3 cellular contexts compared by ENCODE assay signal in the genomic region with DNA sequence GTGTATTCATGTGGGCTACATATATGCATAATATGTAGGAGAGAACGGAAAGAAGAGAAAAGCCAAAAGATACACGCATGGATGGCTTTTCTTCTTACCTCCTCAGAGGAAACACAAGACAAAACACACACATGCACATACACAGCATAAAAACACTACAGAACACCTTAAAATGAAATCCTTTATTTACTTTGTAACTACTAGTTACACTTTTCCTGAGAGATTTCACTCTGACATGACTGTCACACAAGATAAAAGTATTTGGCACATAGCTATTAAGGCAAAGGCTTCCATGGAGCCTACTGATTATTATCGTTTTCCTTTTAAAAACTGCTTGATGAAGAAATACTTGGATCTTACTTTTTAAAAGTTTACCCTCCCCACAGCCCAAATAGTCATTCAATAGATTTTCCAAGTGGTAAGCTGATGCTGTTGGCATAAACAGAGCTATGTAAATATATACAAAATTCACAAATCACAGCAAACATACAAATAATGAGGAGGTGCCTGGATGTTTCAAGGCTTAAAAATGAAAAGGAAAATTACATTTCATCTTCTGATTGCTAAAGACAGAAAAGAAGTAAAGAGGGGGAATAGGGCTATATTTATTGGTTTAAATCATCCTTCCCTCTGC.
TF ChIP-seq lines count a peak whose summit lies in the region.

No MANE protein-coding gene starts in this region.

TF ChIP-seq in liver, 16 proteins besides CTCF, POLR2A, EP300 and RAD21:
- TF ChIP-seq RXRA (IDR thresholded peaks at IDR 0.05) (no peak), GABPA (IDR thresholded peaks at IDR 0.05 in 1 of 2, conservative IDR thresholded peaks at IDR 0.05 in 1 of 2) (no peak), HNF4G (IDR thresholded peaks at IDR 0.05) (no peak)

TF ChIP-seq in HepG2, 621 proteins besides CTCF, POLR2A, EP300 and RAD21:
- TF ChIP-seq ZNF672 (CRISPR knock-in tag; IDR thresholded peaks at IDR 0.05): no peak
- TF ChIP-seq TCF7L2 (IDR thresholded peaks at IDR 0.05; ENCODE audit: low read depth, low read length): no peak
- no peak for TF ChIP-seq HNF4A (CRISPR knock-in tag; IDR thresholded peaks at IDR 0.05)
- no peak for TF ChIP-seq ZNF160 (CRISPR knock-in tag; IDR thresholded peaks at IDR 0.05)
- TF ChIP-seq ZNF446 (CRISPR knock-in tag; IDR thresholded peaks at IDR 0.05): no peak
- no peak for TF ChIP-seq ZNF883 (CRISPR knock-in tag; IDR thresholded peaks at IDR 0.05; ENCODE audit: not compliant biosample characterization)
- no peak for TF ChIP-seq HDAC6 (IDR thresholded peaks at IDR 0.05; ENCODE audit: low read depth, low read length)
- no peak for TF ChIP-seq REXO4 (CRISPR knock-in tag; IDR thresholded peaks at IDR 0.05; ENCODE audit: borderline replicate concordance)
- TF ChIP-seq ZMYM3 (CRISPR knock-in tag; IDR thresholded peaks at IDR 0.05): no peak
- no peak for TF ChIP-seq ZFP37 (CRISPR knock-in tag; IDR thresholded peaks at IDR 0.05; ENCODE audit: borderline replicate concordance)
- TF ChIP-seq SMAD1 (CRISPR knock-in tag; IDR thresholded peaks at IDR 0.05; ENCODE audit: borderline replicate concordance, low read depth): no peak
- TF ChIP-seq TCF7 (IDR thresholded peaks at IDR 0.05; ENCODE audit: low read depth): no peak
- TF ChIP-seq HDAC1 (CRISPR knock-in tag; IDR thresholded peaks at IDR 0.05): no peak
- no peak for TF ChIP-seq CBX2 (IDR thresholded peaks at IDR 0.05; ENCODE audit: low read depth, low read length)
- no peak for TF ChIP-seq CBX2 (CRISPR knock-in tag; IDR thresholded peaks at IDR 0.05; ENCODE audit: low read depth)
- TF ChIP-seq ZNF589 (CRISPR knock-in tag; conservative IDR thresholded peaks at IDR 0.05): no peak
- TF ChIP-seq, protein P1, sequence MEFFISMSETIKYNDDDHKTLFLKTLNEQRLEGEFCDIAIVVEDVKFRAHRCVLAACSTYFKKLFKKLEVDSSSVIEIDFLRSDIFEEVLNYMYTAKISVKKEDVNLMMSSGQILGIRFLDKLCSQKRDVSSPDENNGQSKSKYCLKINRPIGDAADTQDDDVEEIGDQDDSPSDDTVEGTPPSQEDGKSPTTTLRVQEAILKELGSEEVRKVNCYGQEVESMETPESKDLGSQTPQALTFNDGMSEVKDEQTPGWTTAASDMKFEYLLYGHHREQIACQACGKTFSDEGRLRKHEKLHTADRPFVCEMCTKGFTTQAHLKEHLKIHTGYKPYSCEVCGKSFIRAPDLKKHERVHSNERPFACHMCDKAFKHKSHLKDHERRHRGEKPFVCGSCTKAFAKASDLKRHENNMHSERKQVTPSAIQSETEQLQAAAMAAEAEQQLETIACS (CRISPR knock-in tag; IDR thresholded peaks at IDR 0.05): no peak
- no peak for TF ChIP-seq JDP2 (CRISPR knock-in tag; IDR thresholded peaks at IDR 0.05; ENCODE audit: borderline replicate concordance)
- TF ChIP-seq ZNF619 (CRISPR knock-in tag; IDR thresholded peaks at IDR 0.05): no peak
- no peak for TF ChIP-seq MXD4 (CRISPR knock-in tag; IDR thresholded peaks at IDR 0.05)

TF ChIP-seq in GM12891, 5 proteins besides CTCF, POLR2A, EP300 and RAD21:
- TF ChIP-seq TAF1 (IDR thresholded peaks at IDR 0.05; ENCODE audit: low read depth, low read length): no peak
- no peak for TF ChIP-seq POU2F2 (IDR thresholded peaks at IDR 0.05; ENCODE audit: low read depth, low read length)
- TF ChIP-seq SPI1 (IDR thresholded peaks at IDR 0.05; ENCODE audit: low read depth, low read length): no peak
- no peak for TF ChIP-seq PAX5 (IDR thresholded peaks at IDR 0.05; ENCODE audit: insufficient read depth, low read length, severe bottlenecking)
- no peak for TF ChIP-seq POLR2AphosphoS5 (IDR thresholded peaks at IDR 0.05; ENCODE audit: low read depth, low read length)
